In the genomic region with DNA sequence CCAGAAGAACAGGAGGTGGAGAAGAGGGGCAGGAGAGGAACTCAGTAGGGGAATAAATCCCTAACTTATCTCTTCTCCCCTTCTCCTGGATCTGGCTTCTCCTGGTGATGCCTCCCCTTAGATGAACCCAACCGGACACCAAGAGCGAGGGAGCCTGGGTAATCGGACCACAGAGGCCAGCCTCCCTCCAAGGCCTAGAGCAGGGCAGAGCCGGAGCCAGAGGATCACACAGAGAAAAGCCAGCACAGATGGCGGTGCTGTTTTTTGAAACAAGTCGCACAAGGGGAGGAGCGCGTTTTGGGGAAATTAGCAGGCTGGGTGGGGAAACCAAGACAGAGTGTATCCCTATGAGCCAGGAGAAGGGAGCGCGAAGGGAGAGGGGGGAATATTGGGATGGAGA, we compare ENCODE assay signal across 26 cellular contexts. TPM values are rescaled to one million over a fixed set of nuclear protein-coding genes. Genes with fewer than 3 reads are reported as not detected.
"Had no signal": no experiment of that assay in that cellular context is flagged by ENCODE, and none has a peak within 500 bp of the region (broad histone marks: within the 10 kb centered on the region; RNA-seq: fewer than 3 reads in every experiment).

No MANE protein-coding gene starts in this region.

- H3K4me1 Mint-ChIP-seq: activated CD4-positive, alpha-beta T cell treated with anti-CD3 and anti-CD28 coated beads, Interleukin-2, amount 10 ng/mL, durations not matched to agents 7 days and 5 days; central memory CD8-positive, alpha-beta T cell; immature natural killer cell; mesothelial cell of epicardium; naive B cell had no signal

- DNase-seq: activated CD4-positive, alpha-beta T cell treated with anti-CD3 and anti-CD28 coated beads for 1 hour; activated CD4-positive, alpha-beta T cell treated with anti-CD3 and anti-CD28 coated beads, Interleukin-2, amount 10 ng/mL, durations not matched to agents 7 days and 5 days; activated CD8-positive, alpha-beta T cell treated with anti-CD3 and anti-CD28 coated beads for 36 hours; activated T-cell treated with anti-CD3 and anti-CD28 coated beads, Interleukin-2, amount 50 U/mL, for 4 hours; anterior cingulate cortex; cortex of kidney; effector memory CD8-positive, alpha-beta T cell; foreskin fibroblast; heart left ventricle; hypothalamus; immature natural killer cell; kidney; left colon; naive B cell; nephron progenitor cell; occipital lobe; right cardiac atrium; stimulated activated naive CD4-positive, alpha-beta T cell treated with Interleukin-2 at 50 U/mL for 16 hours; T-helper 9 cell had no signal

- FAIRE-seq: bronchial epithelial cell, kidney had no signal

- H3K9me3 Mint-ChIP-seq: activated CD8-positive, alpha-beta T cell treated with anti-CD3 and anti-CD28 coated beads for 36 hours; activated T-cell treated with anti-CD3 and anti-CD28 coated beads, Interleukin-2, amount 50 U/mL, for 4 hours; activated T-helper 2 cell treated with anti-CD3 and anti-CD28 coated beads, Interferon-gamma antibody, Interleukin-2, Interleukin-4, amounts not matched to agents 10 μg/mL and 5 μg/mL and 100 μg/mL, durations not matched to agents 14 hours and 24 hours and 36 hours; central memory CD8-positive, alpha-beta T cell; effector memory CD8-positive, alpha-beta T cell; immature natural killer cell had no signal

- H3K36me3 Mint-ChIP-seq: activated naive CD8-positive, alpha-beta T cell; immature natural killer cell; mesothelial cell of epicardium had no signal

- H3K36me3 ChIP-seq: heart left ventricle, tibial nerve had no signal

- H3K27ac ChIP-seq: heart left ventricle, tibial nerve had no signal

- H3K4me3 ChIP-seq: heart left ventricle, tibial nerve had no signal

- H3K4me3 Mint-ChIP-seq: activated CD4-positive, alpha-beta T cell treated with anti-CD3 and anti-CD28 coated beads, Interleukin-2, amount 10 ng/mL, durations not matched to agents 7 days and 5 days; activated CD8-positive, alpha-beta T cell treated with anti-CD3 and anti-CD28 coated beads for 36 hours; activated naive CD8-positive, alpha-beta T cell; activated T-cell treated with anti-CD3 and anti-CD28 coated beads, Interleukin-2, amount 50 U/mL, for 4 hours; central memory CD8-positive, alpha-beta T cell; effector memory CD8-positive, alpha-beta T cell; immature natural killer cell; mesothelial cell of epicardium; naive B cell; nephron progenitor cell had no signal

- H3K27ac Mint-ChIP-seq: activated CD4-positive, alpha-beta T cell treated with anti-CD3 and anti-CD28 coated beads, Interleukin-2, amount 10 ng/mL, durations not matched to agents 7 days and 5 days; activated CD8-positive, alpha-beta T cell treated with anti-CD3 and anti-CD28 coated beads for 36 hours; activated naive CD8-positive, alpha-beta T cell; activated T-helper 2 cell treated with anti-CD3 and anti-CD28 coated beads, Interferon-gamma antibody, Interleukin-2, Interleukin-4, amounts not matched to agents 10 μg/mL and 5 μg/mL and 100 μg/mL, durations not matched to agents 14 hours and 24 hours and 36 hours; effector memory CD8-positive, alpha-beta T cell; immature natural killer cell; mesothelial cell of epicardium; naive B cell; nephron progenitor cell had no signal

RNA-seq across cellular contexts. Expression of a gene that starts 4.9 kb away (rescaled TPM):
- total RNA-seq: activated CD4-positive, alpha-beta T cell treated with anti-CD3 and anti-CD28 coated beads, Interleukin-2, amount 10 ng/mL, durations not matched to agents 7 days and 5 days; activated CD8-positive, alpha-beta T cell treated with anti-CD3 and anti-CD28 coated beads for 36 hours; T-helper 1 cell treated with Interleukin-12 subunit alpha and Interleukin-12 subunit beta and Interleukin-4 antibody, amounts not matched to agents 30 ng/mL and 1 ng/mL, for 36 hours had no signal
- polyA plus RNA-seq: immature natural killer cell had no signal
